Comparison of ENCODE assay signal across 22 cellular contexts in the genomic region with DNA sequence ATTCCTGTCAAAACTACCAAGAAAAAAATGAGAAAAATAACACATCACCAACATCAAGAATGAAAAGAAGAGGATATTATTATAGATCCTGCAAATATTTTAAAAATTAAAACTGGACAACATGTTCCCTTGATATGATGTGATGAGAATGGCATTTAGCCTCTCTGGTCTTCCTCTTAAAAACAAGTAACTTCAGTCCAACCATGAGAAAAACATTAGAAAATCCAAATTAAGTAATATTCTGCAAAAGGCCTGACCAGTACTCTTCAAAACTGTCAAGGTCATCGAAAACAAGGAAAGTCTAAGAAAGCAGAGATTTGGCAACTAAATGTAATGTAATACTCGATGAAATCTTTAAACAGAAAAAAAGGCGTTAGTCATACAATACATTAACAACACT.
"Had no signal": no experiment of that assay in that cellular context is flagged by ENCODE, and none has a peak within 500 bp of the region (broad histone marks: within the 10 kb centered on the region; RNA-seq: fewer than 3 reads in every experiment).

No MANE protein-coding gene starts in this region.

- H3K4me3 ChIP-seq: coronary artery, lung, pancreas, spleen, stomach, thoracic aorta, transverse colon had no signal

- H3K27ac ChIP-seq: coronary artery, pancreas, spleen, stomach, thoracic aorta, transverse colon had no signal

- ATAC-seq: left colon; left ventricle myocardium superior; pancreas; right cardiac atrium; stimulated activated memory B cell treated with anti-CD40 and anti-IgM and Interleukin-4, amounts not matched to agents 10 μg/mL and 1 μg/mL and 100 μg/mL, for 72 hours had no signal

- H3K36me3 ChIP-seq: pancreas, spleen, stomach, thoracic aorta, transverse colon had no signal

- DNase-seq: cerebellar nuclear complex; effector CD4-positive, alpha-beta T cell; endodermal cell; foreskin fibroblast; left colon; left ventricle myocardium superior; mesenchymal stem cell; naive B cell; occipital lobe; pancreas; right cardiac atrium; spleen; stimulated activated CD4-positive, alpha-beta T cell treated with anti-CD3 and anti-CD28 coated beads, Interleukin-15, amount 100 ng/mL, for 24 hours; stimulated activated CD4-positive, alpha-beta T cell treated with anti-CD3 and anti-CD28 coated beads, Interleukin-1b, Interleukin-23, amount 100 ng/mL, for 48 hours; stimulated activated CD4-positive, alpha-beta T cell treated with anti-CD3 and anti-CD28 coated beads, Interleukin-4, amount 100 ng/mL, for 24 hours; stomach; substantia nigra; transverse colon had no signal

- H3K4me1 ChIP-seq: pancreas, spleen, stomach, transverse colon had no signal

- H3K27me3 ChIP-seq: pancreas, spleen, stomach, transverse colon had no signal

- H3K9me3 ChIP-seq: pancreas, spleen, stomach, thoracic aorta, transverse colon had no signal
